In the genomic region with DNA sequence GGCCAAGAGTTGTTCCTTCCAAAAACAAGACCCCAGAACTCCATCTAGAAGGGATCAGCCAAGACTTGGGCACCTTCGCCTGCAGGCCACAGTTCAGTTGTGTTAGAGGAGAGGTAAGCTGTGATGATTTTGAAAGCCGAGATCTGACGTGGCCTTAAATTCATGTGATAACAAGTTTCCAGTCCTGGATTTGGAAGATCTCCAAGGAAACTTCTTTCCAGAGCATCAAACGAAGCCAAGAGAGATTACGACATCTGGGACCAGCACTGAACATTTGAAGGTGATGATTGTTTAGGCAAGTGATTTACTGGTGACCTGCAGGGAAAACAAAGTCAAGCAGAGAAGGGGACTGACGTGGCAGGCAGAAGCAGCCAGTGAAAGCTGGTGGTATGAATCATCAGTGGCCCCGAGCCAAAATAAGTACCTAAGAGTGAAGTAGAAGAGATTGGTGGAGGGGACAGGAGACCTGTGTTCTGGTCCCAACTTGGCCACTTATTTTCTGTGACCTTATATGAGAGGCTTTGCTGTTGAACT, we compare ENCODE assay signal across 8 cellular contexts.
A peak's percentile ranks its signal among the peaks of the same experiment; 100 is the strongest.
DNase-seq lines count a peak whose midpoint lies in the region; ATAC-seq, FAIRE-seq and TF ChIP-seq lines count a peak whose summit lies in the region.
"Had no signal": no experiment of that assay in that cellular context is flagged by ENCODE, and none has a peak within 500 bp of the region (broad histone marks: within the 10 kb centered on the region; RNA-seq: fewer than 3 reads in every experiment).

No MANE protein-coding gene starts in this region.

- H3K27ac ChIP-seq in astrocyte (ENCODE audit: low read depth, low read length) = peak overlapping the region; percentile 20
- H3K27ac ChIP-seq: SJCRH30 had no signal

- H3K4me3 Mint-ChIP-seq in astrocyte (ENCODE audit: unreplicated experiment) = no peak overlapping the region
- H3K4me3 Mint-ChIP-seq in mesothelial cell of epicardium = no peak overlapping the region
- H3K4me3 Mint-ChIP-seq in effector memory CD8-positive, alpha-beta T cell = no peak overlapping the region

- H3K4me2 ChIP-seq in astrocyte (ENCODE audit: low read length) = peak overlapping the region; percentile 41

- no peak overlapping the region for H2AFZ ChIP-seq in astrocyte (ENCODE audit: low read depth, low read length)

- H3K9me3 ChIP-seq in astrocyte (ENCODE audit: insufficient read depth, low read depth, low read length) = no peaks in the 10 kb centered on the region
- H3K9me3 ChIP-seq: SJCRH30 had no signal

- H3K4me3 ChIP-seq in astrocyte (ENCODE audit: insufficient read depth, low read depth, low read length) = no peak overlapping the region
- H3K4me3 ChIP-seq: SJCRH30 had no signal

- peak; percentile 90 for FAIRE-seq in astrocyte (lab: Jason Lieb, UNC)

- H3K36me3 Mint-ChIP-seq in astrocyte (ENCODE audit: low read depth, unreplicated experiment) (no peaks in the 10 kb centered on the region), mesothelial cell of epicardium (no peaks in the 10 kb centered on the region)
- no peaks in the 10 kb centered on the region for H3K36me3 Mint-ChIP-seq in effector memory CD8-positive, alpha-beta T cell (ENCODE audit: insufficient read depth)

- H3K27me3 Mint-ChIP-seq in astrocyte (ENCODE audit: low read depth, unreplicated experiment) = peaks cover 10% of the 10 kb centered on the region
- peaks cover 5% of the 10 kb centered on the region for H3K27me3 Mint-ChIP-seq in mesothelial cell of epicardium (ENCODE audit: low read depth)
- peaks cover 19 to 20% of the 10 kb centered on the region in 2 donors for H3K27me3 Mint-ChIP-seq in effector memory CD8-positive, alpha-beta T cell

- no peak overlapping the region for H3K27ac Mint-ChIP-seq in astrocyte (ENCODE audit: unreplicated experiment)
- H3K27ac Mint-ChIP-seq in mesothelial cell of epicardium = peak overlapping the region; percentile 15
- no peak overlapping the region for H3K27ac Mint-ChIP-seq in effector memory CD8-positive, alpha-beta T cell

- H3K27me3 ChIP-seq in astrocyte (ENCODE audit: insufficient read depth, low read length) = no peaks in the 10 kb centered on the region
- H3K27me3 ChIP-seq: SJCRH30 had no signal

- DNase-seq in astrocyte (ENCODE audit: low read depth) = peak; percentile 91
- no peak for DNase-seq in mesothelial cell of epicardium (ENCODE audit: low spot score in 2 of 2, unreplicated experiment in 2 of 2)
- DNase-seq in iPS-NIHi7 (ENCODE audit: extremely low spot score) = no peak
- DNase-seq in effector memory CD8-positive, alpha-beta T cell = no peak
- DNase-seq in NCI-H146 (lab: John Stamatoyannopoulos, UW) = no peak

- H3K4me1 Mint-ChIP-seq in astrocyte (ENCODE audit: low read depth, unreplicated experiment) = peaks cover 6% of the 10 kb centered on the region
- H3K4me1 Mint-ChIP-seq in mesothelial cell of epicardium = peaks cover 8% of the 10 kb centered on the region
- no peaks in the 10 kb centered on the region for H3K4me1 Mint-ChIP-seq in effector memory CD8-positive, alpha-beta T cell (ENCODE audit: low read depth in 2 of 2)

- ATAC-seq in GM18520 (IDR thresholded peaks at IDR 0.05; ENCODE audit: unreplicated experiment) = peak; percentile 47
- peak; percentile 51 for ATAC-seq in HG03039 (IDR thresholded peaks at IDR 0.05; ENCODE audit: unreplicated experiment)
- ATAC-seq in effector memory CD8-positive, alpha-beta T cell (replicated peaks) = no peak

- H3K4me1 ChIP-seq in astrocyte (ENCODE audit: insufficient read depth, low read length) = peaks cover 10% of the 10 kb centered on the region
- H3K4me1 ChIP-seq: SJCRH30 had no signal

- TF ChIP-seq CTCF in astrocyte (IDR thresholded peaks at IDR 0.05; ENCODE audit: insufficient read depth, low read depth, low read length) (no peak), mesothelial cell of epicardium (IDR thresholded peaks at IDR 0.05; ENCODE audit: unreplicated experiment) (no peak)

- H3K36me3 ChIP-seq in astrocyte (ENCODE audit: insufficient read depth, low read length) = no peaks in the 10 kb centered on the region
- H3K36me3 ChIP-seq: SJCRH30 had no signal

- H3K9me3 Mint-ChIP-seq in astrocyte (ENCODE audit: unreplicated experiment) (no peaks in the 10 kb centered on the region), mesothelial cell of epicardium (no peaks in the 10 kb centered on the region)
- H3K9me3 Mint-ChIP-seq in effector memory CD8-positive, alpha-beta T cell = no peaks in the 10 kb centered on the region

- no peaks in the 10 kb centered on the region for H4K20me1 ChIP-seq in astrocyte (ENCODE audit: insufficient read depth, low read length)

- no peaks in the 10 kb centered on the region for H3K79me2 ChIP-seq in astrocyte (ENCODE audit: insufficient read depth, low read length)

- no peak overlapping the region for H3K9ac ChIP-seq in astrocyte (ENCODE audit: low read length)
